Comparison of ENCODE assay signal across 8 cellular contexts in genomic region chr2:38720613-38721241, GRCh38. TPM values are rescaled to one million over a fixed set of nuclear protein-coding genes. Genes with fewer than 3 reads are reported as not detected.
A peak's percentile ranks its signal among the peaks of the same experiment; 100 is the strongest.
DNase-seq lines count a peak whose midpoint lies in the region; ATAC-seq and TF ChIP-seq lines count a peak whose summit lies in the region.

No MANE protein-coding gene starts in this region.

- no peaks in the 10 kb centered on the region for H3K9me3 ChIP-seq in psoas muscle

- intact Hi-C loops in psoas muscle (cut with DNase I) = loop anchor here (5.0 to 10.0 kb wide), 3 partner anchors 56 to 138 kb away; partner anchors contain the start of genes GALM (in 1 of the 2) and HNRNPLL (in 1 of the 2)

- H3K27ac ChIP-seq in psoas muscle = peak overlapping the region; percentile 82

- peaks cover 23% of the 10 kb centered on the region for H3K4me1 ChIP-seq in psoas muscle

- peak; percentile 2 for DNase-seq in activated T-cell treated with anti-CD3 and anti-CD28 coated beads, Interleukin-2, amount 50 U/mL, for 1 hour
- DNase-seq in activated T-cell treated with anti-CD3 and anti-CD28 coated beads, Interleukin-2, amount 50 U/mL, for 48 hours = no peak
- DNase-seq in SW480 (ENCODE audit: low spot score) (peak; percentile 78), fibroblast of mammary gland (ENCODE audit: low read depth) (peak; percentile 97), psoas muscle (peak; percentile 70 to 89), GM13976 (ENCODE audit: low spot score) (no peak), NCI-H524 treated with DMSO at 0.1 percent for 48 hours (lab: John Stamatoyannopoulos, UW) (no peak), NCI-H2029 (lab: John Stamatoyannopoulos, UW) (no peak)

- no peaks in the 10 kb centered on the region for H3K27me3 ChIP-seq in psoas muscle (ENCODE audit: insufficient read depth in 3 of 3, low read length in 2 of 3)

- H3K4me3 ChIP-seq in fibroblast of mammary gland (ENCODE audit: control insufficient read depth, low read depth, low read length) (no peak overlapping the region), psoas muscle (no peak overlapping the region)

- H3K36me3 ChIP-seq in psoas muscle (ENCODE audit: insufficient read depth in 1 of 2, low read depth in 1 of 2) = no peaks in the 10 kb centered on the region

- in situ Hi-C loops in GM13976 (cut with MboI; ENCODE audit: low sequenced_read_pairs, unreplicated experiment) = loop anchor here (10.0 kb wide), 1 partner anchor 116 kb away; the partner anchor contains the start of gene HNRNPLL

- ATAC-seq in psoas muscle = peak; percentile 73 to 83 (median 81)

- no peak for TF ChIP-seq CTCF in fibroblast of mammary gland (conservative IDR thresholded peaks at IDR 0.05; ENCODE audit: control insufficient read depth, insufficient read depth, low read depth, low read length)
- no peak for TF ChIP-seq CTCF in psoas muscle (IDR thresholded peaks at IDR 0.05)
- no peak for TF ChIP-seq CTCF in GM13976 (IDR thresholded peaks at IDR 0.05; ENCODE audit: borderline replicate concordance, control extremely low read depth, extremely low read depth, insufficient read depth, missing control alignments)

- 6 to 18% (median 11%) methylated on average over 4 of the region's 4 CpGs for WGBS in psoas muscle, 3 donors

RNA-seq across cellular contexts. Expression of gene SRSF7, which starts 30.4 kb away (rescaled TPM):
- total RNA-seq in psoas muscle = 10 to 100 TPM; 35.5 to 78.2 (median 56.7) TPM
- polyA plus RNA-seq in psoas muscle = 100 to 1,000 TPM in 1 of 3 donors, 10 to 100 TPM in 2; 26.0 to 111 (median 45.8) TPM

RNA-seq across cellular contexts. Expression of gene GALM, which starts 54.8 kb away (rescaled TPM):
- 10 to 100 TPM in 1 of 4 donors, 1 to 10 TPM in 3; 3.6 to 16.1 (median 4.8) TPM for total RNA-seq in psoas muscle
- 1 to 10 TPM; 2.0 to 9.4 (median 5.5) TPM for polyA plus RNA-seq in psoas muscle

RNA-seq across cellular contexts. Expression of gene GEMIN6, which starts 57.3 kb away (rescaled TPM):
- 10 to 100 TPM in 1 of 4 donors, 1 to 10 TPM in 3; 5.6 to 10.8 (median 9.3) TPM for total RNA-seq in psoas muscle
- 10 to 100 TPM in 1 of 3 donors, 1 to 10 TPM in 2; 7.2 to 12.1 (median 9.5) TPM for polyA plus RNA-seq in psoas muscle

Comparison
In these comparisons a context has a peak if more than half of its experiments do, and no peak if none do; other contexts are left out.
1. DNase-seq: peak in activated T-cell treated with anti-CD3 and anti-CD28 coated beads, Interleukin-2, amount 50 U/mL, for 1 hour (single experiment), SW480 (single experiment), fibroblast of mammary gland (single experiment) and psoas muscle (2 of 2); none in activated T-cell treated with anti-CD3 and anti-CD28 coated beads, Interleukin-2, amount 50 U/mL, for 48 hours (0 of 2), GM13976 (single experiment), NCI-H524 treated with DMSO at 0.1 percent for 48 hours (single experiment) and NCI-H2029 (single experiment).